In the genomic region with DNA sequence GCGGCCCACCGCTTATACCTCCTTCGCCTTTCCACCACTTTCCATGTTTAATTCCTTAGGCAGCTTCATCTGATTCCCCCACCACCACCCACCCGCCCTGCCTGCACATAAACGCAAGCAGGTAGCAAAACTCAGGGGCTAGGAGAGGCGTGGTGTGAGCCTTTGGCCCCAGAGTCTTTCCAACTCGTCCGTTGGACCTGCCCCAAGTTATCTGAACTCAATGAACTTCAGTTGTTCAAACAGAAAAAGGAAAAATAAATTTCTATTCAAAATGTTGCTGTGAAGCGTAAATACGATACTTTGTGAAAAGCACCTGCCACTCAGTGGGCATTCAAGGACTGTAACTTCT, we compare ENCODE assay signal across 7 cellular contexts. TPM values are rescaled to one million over a fixed set of nuclear protein-coding genes. Genes with fewer than 3 reads are reported as not detected.
DNase-seq lines count a peak whose midpoint lies in the region; ATAC-seq and TF ChIP-seq lines count a peak whose summit lies in the region.

No MANE protein-coding gene starts in this region.

- WGBS in body of pancreas, 2 donors = 7 to 8% methylated on average over 10 of the region's 10 CpGs

- no peak for DNase-seq in activated CD8-positive, alpha-beta T cell treated with anti-CD3 and anti-CD28 coated beads, Interleukin-2, amount 10 ng/mL, durations not matched to agents 7 days and 5 days
- DNase-seq in stimulated activated effector memory CD8-positive, alpha-beta T cell treated with anti-CD3 and anti-CD28 coated beads, Interleukin-12 subunit alpha, Interleukin-12 subunit beta, amount 100 ng/mL, for 72 hours (ENCODE audit: low spot score in 2 of 2) = no peak
- no peak for DNase-seq in body of pancreas
- no peak for DNase-seq in stimulated activated CD4-positive, alpha-beta T cell treated with anti-CD3 and anti-CD28 coated beads, Interleukin-1b, Interleukin-23, amount 100 ng/mL, for 48 hours

- H3K9me3 ChIP-seq in HUES48 (ENCODE audit: control insufficient read depth, insufficient read depth, low read length) (no peaks in the 10 kb centered on the region), iPS-20b (ENCODE audit: insufficient read depth, low read depth, low read length) (no peaks in the 10 kb centered on the region), body of pancreas (no peaks in the 10 kb centered on the region)

- intact Hi-C loops in body of pancreas (cut with DNase I) = no loop called here

- peak overlapping the region; percentile 74 for H3K4me3 Mint-ChIP-seq in activated CD8-positive, alpha-beta T cell treated with anti-CD3 and anti-CD28 coated beads, Interleukin-2, amount 10 ng/mL, durations not matched to agents 7 days and 5 days
- peak overlapping the region; percentile 73 for H3K4me3 Mint-ChIP-seq in stimulated activated effector memory CD8-positive, alpha-beta T cell treated with anti-CD3 and anti-CD28 coated beads, Interleukin-12 subunit alpha, Interleukin-12 subunit beta, amount 100 ng/mL, for 72 hours

- H3K4me3 ChIP-seq in HUES48 (ENCODE audit: low read depth, low read length) (peak overlapping the region; percentile 50; the same call in 1 of the 2 replicates), iPS-20b (ENCODE audit: low read length) (peak overlapping the region; percentile 66), body of pancreas (no peak overlapping the region)

- H3K27ac ChIP-seq in HUES48 (ENCODE audit: low read depth, low read length) (no peak overlapping the region), iPS-20b (ENCODE audit: low read length) (no peak overlapping the region), body of pancreas (peak overlapping the region in 2 of 4 donors; percentile 84 to 86)

- H3K4me1 ChIP-seq in HUES48 (ENCODE audit: control insufficient read depth, insufficient read depth, low read length) (peaks cover 26% of the 10 kb centered on the region), iPS-20b (ENCODE audit: insufficient read depth, low read length) (peaks cover 16% of the 10 kb centered on the region; the same call in 1 of the 2 replicates), body of pancreas (peaks cover 14% of the 10 kb centered on the region)

- CTCF ChIA-PET in activated CD8-positive, alpha-beta T cell treated with anti-CD3 and anti-CD28 coated beads, Interleukin-2, amount 10 ng/mL, durations not matched to agents 7 days and 5 days (lab: Charles Lee) = no interaction called here

- peaks cover 38% of the 10 kb centered on the region for H3K27me3 Mint-ChIP-seq in activated CD8-positive, alpha-beta T cell treated with anti-CD3 and anti-CD28 coated beads, Interleukin-2, amount 10 ng/mL, durations not matched to agents 7 days and 5 days (ENCODE audit: low read depth)

- TF ChIP-seq CTCF in body of pancreas (IDR thresholded peaks at IDR 0.05) = no peak

- H3K27me3 ChIP-seq in HUES48 (ENCODE audit: control insufficient read depth, insufficient read depth, low read length) (no peaks in the 10 kb centered on the region), iPS-20b (ENCODE audit: insufficient read depth, low read length) (no peaks in the 10 kb centered on the region), body of pancreas (no peaks in the 10 kb centered on the region)

- POLR2A ChIA-PET in activated CD8-positive, alpha-beta T cell treated with anti-CD3 and anti-CD28 coated beads, Interleukin-2, amount 10 ng/mL, durations not matched to agents 7 days and 5 days (lab: Charles Lee) = interaction anchor here (0.5 to 1.3 kb wide), 2 partner anchors 148 to 438 kb away, joined by 3 read pairs; a partner anchor contains a TSS

- H3K36me3 ChIP-seq in HUES48 (ENCODE audit: control insufficient read depth, insufficient read depth, low read length) = no peaks in the 10 kb centered on the region
- H3K36me3 ChIP-seq in iPS-20b (ENCODE audit: insufficient read depth, low read depth, low read length) = no peaks in the 10 kb centered on the region
- no peaks in the 10 kb centered on the region for H3K36me3 ChIP-seq in body of pancreas (replicated peaks in 1 of 2; ENCODE audit: insufficient read depth in 1 of 2, low read depth in 2 of 2)

- peaks cover 9% of the 10 kb centered on the region for H3K4me1 Mint-ChIP-seq in activated CD8-positive, alpha-beta T cell treated with anti-CD3 and anti-CD28 coated beads, Interleukin-2, amount 10 ng/mL, durations not matched to agents 7 days and 5 days (ENCODE audit: low read depth)
- H3K4me1 Mint-ChIP-seq in stimulated activated effector memory CD8-positive, alpha-beta T cell treated with anti-CD3 and anti-CD28 coated beads, Interleukin-12 subunit alpha, Interleukin-12 subunit beta, amount 100 ng/mL, for 72 hours = peaks cover 7% of the 10 kb centered on the region

- no peak for ATAC-seq in activated CD8-positive, alpha-beta T cell treated with anti-CD3 and anti-CD28 coated beads, Interleukin-2, amount 10 ng/mL, durations not matched to agents 7 days and 5 days
- ATAC-seq in stimulated activated effector memory CD8-positive, alpha-beta T cell treated with anti-CD3 and anti-CD28 coated beads, Interleukin-12 subunit alpha, Interleukin-12 subunit beta, amount 100 ng/mL, for 72 hours = no peak
- ATAC-seq in body of pancreas (no peak), HG02852 (IDR thresholded peaks at IDR 0.05; ENCODE audit: unreplicated experiment) (no peak)

- H3K9ac ChIP-seq in HUES48 (ENCODE audit: low read depth, low read length) = no peak overlapping the region
- peak overlapping the region; percentile 59; the same call in 1 of the 2 replicates for H3K9ac ChIP-seq in iPS-20b (ENCODE audit: low read depth, low read length)

- H3K27ac Mint-ChIP-seq in activated CD8-positive, alpha-beta T cell treated with anti-CD3 and anti-CD28 coated beads, Interleukin-2, amount 10 ng/mL, durations not matched to agents 7 days and 5 days = peak overlapping the region; percentile 99
- H3K27ac Mint-ChIP-seq in stimulated activated effector memory CD8-positive, alpha-beta T cell treated with anti-CD3 and anti-CD28 coated beads, Interleukin-12 subunit alpha, Interleukin-12 subunit beta, amount 100 ng/mL, for 72 hours = peak overlapping the region; percentile 98

- no peak for TF ChIP-seq POLR2A in body of pancreas (IDR thresholded peaks at IDR 0.05)

- no peaks in the 10 kb centered on the region for H3K9me3 Mint-ChIP-seq in activated CD8-positive, alpha-beta T cell treated with anti-CD3 and anti-CD28 coated beads, Interleukin-2, amount 10 ng/mL, durations not matched to agents 7 days and 5 days (ENCODE audit: insufficient read depth)
- H3K9me3 Mint-ChIP-seq in stimulated activated effector memory CD8-positive, alpha-beta T cell treated with anti-CD3 and anti-CD28 coated beads, Interleukin-12 subunit alpha, Interleukin-12 subunit beta, amount 100 ng/mL, for 72 hours = no peaks in the 10 kb centered on the region

- H3K36me3 Mint-ChIP-seq in activated CD8-positive, alpha-beta T cell treated with anti-CD3 and anti-CD28 coated beads, Interleukin-2, amount 10 ng/mL, durations not matched to agents 7 days and 5 days (ENCODE audit: low read depth) = no peaks in the 10 kb centered on the region
- peaks cover 6% of the 10 kb centered on the region for H3K36me3 Mint-ChIP-seq in stimulated activated effector memory CD8-positive, alpha-beta T cell treated with anti-CD3 and anti-CD28 coated beads, Interleukin-12 subunit alpha, Interleukin-12 subunit beta, amount 100 ng/mL, for 72 hours

RNA-seq across cellular contexts. Expression of a gene that starts 0.8 kb away (rescaled TPM):
- 1 to 10 TPM; 3.6 to 4.1 TPM for total RNA-seq in activated CD8-positive, alpha-beta T cell treated with anti-CD3 and anti-CD28 coated beads, Interleukin-2, amount 10 ng/mL, durations not matched to agents 7 days and 5 days
- total RNA-seq in body of pancreas = 1 to 10 TPM; 5.6 to 7.3 TPM

Comparison
In these comparisons a context has a peak if more than half of its experiments do, and no peak if none do; other contexts are left out.
1. H3K4me3 ChIP-seq: peak in HUES48 (single experiment) and iPS-20b (single experiment); none in body of pancreas (0 of 2).